15 cellular contexts compared by ENCODE assay signal in genomic region chr3:99713440-99713839, GRCh38.
"Had no signal": no experiment of that assay in that cellular context is flagged by ENCODE, and none has a peak within 500 bp of the region (broad histone marks: within the 10 kb centered on the region; RNA-seq: fewer than 3 reads in every experiment).

No MANE protein-coding gene starts in this region.

- H3K27ac ChIP-seq: pancreas, uterus had no signal

- H3K36me3 ChIP-seq: pancreas, thoracic aorta, uterus had no signal

- H3K27me3 ChIP-seq: pancreas, uterus had no signal

- H3K4me3 ChIP-seq: pancreas, thoracic aorta, uterus had no signal

- DNase-seq: activated CD4-positive, alpha-beta memory T cell treated with anti-CD3 and anti-CD28 coated beads for 36 hours; activated gamma-delta T cell treated with Interleukin-2 at 50 U/mL for 16 hours; activated naive CD8-positive, alpha-beta T cell treated with anti-CD3 and anti-CD28 coated beads for 36 hours; activated T-cell treated with anti-CD3 and anti-CD28 coated beads, Interleukin-2, amount 50 U/mL, for 72 hours; cortex of kidney; effector memory CD8-positive, alpha-beta T cell; erythroblast; head of caudate nucleus; pancreas; stimulated activated CD4-positive, alpha-beta T cell treated with anti-CD3 and anti-CD28 coated beads, Interleukin-15, amount 100 ng/mL, for 24 hours; stimulated activated CD4-positive, alpha-beta T cell treated with anti-CD3 and anti-CD28 coated beads, Interleukin-4, amount 100 ng/mL, for 24 hours; stimulated activated naive CD8-positive, alpha-beta T cell treated with anti-CD3 and anti-CD28 coated beads, Interleukin-15, amount 100 ng/mL, for 72 hours; T-helper 9 cell; uterus had no signal

- H3K4me1 ChIP-seq: pancreas, uterus had no signal

- H3K9me3 ChIP-seq: pancreas, thoracic aorta, uterus had no signal
